ENCODE assay signal across 13 cellular contexts in the genomic region with DNA sequence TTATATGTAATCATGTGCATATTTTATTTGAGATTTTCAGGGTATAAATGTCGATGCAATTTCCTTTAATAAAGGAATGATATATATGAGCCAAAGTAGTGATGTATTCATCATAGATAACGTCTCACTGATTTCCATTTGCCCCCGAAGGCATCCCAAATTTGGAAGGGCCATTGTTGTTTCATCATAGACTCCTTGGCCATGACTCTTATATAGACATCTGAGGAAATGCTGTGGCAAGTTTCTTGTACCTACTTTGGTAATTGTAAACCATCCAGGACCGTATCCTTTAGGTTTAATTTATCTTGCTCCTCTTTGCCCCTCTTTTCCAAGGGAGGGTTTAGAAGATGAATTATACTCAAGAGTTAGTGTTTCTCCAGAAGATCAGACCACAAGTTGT.
DNase-seq lines count a peak whose midpoint lies in the region; ATAC-seq and TF ChIP-seq lines count a peak whose summit lies in the region.
"Had no signal": no experiment of that assay in that cellular context is flagged by ENCODE, and none has a peak within 500 bp of the region (broad histone marks: within the 10 kb centered on the region; RNA-seq: fewer than 3 reads in every experiment).

No MANE protein-coding gene starts in this region.

- CTCF ChIA-PET in Calu3 (lab: Charles Lee): interaction anchor here (1.0 kb wide), 1 partner anchor 85 kb away, joined by 3 read pairs; no protein-coding TSS in a partner anchor
- CTCF ChIA-PET in HEK293T (lab: Yijun Ruan, JAX): no interaction called here

- TF ChIP-seq CTCF in Calu3 (IDR thresholded peaks at IDR 0.05; ENCODE audit: unreplicated experiment) (no peak), fibroblast of the aortic adventitia (IDR thresholded peaks at IDR 0.05; ENCODE audit: insufficient read depth, low read length) (no peak), progenitor cell of endocrine pancreas (IDR thresholded peaks at IDR 0.05; ENCODE audit: unreplicated experiment) (no peak)

- H3K27ac Mint-ChIP-seq in Calu3 (ENCODE audit: unreplicated experiment): peak overlapping the region; percentile 51
- peak overlapping the region; percentile 87 for H3K27ac Mint-ChIP-seq in progenitor cell of endocrine pancreas
- H3K27ac Mint-ChIP-seq: naive B cell had no signal

- intact Hi-C loops in Calu3 (cut with micrococcal nuclease; ENCODE audit: unreplicated experiment): no loop called here

- POLR2A ChIA-PET in HEK293T (lab: Yijun Ruan, JAX): interaction anchor here (1.0 to 1.3 kb wide), 2 partner anchors 85 to 86 kb away, joined by 3 to 4 read pairs; a partner anchor contains a TSS

- no TSS peak for BruUV-seq in Calu3 (replicated peaks; lab: Mats Ljungman, UMichigan)

- no peaks in the 10 kb centered on the region for H3K36me3 ChIP-seq in SK-N-MC (ENCODE audit: insufficient read depth, low read length)
- H3K36me3 ChIP-seq: BLaER1 treated with 17β-estradiol and CSF1 and Interleukin-3, amounts not matched to agents 10 nM and 100 nM had no signal

- H3K9ac ChIP-seq in SK-N-MC (ENCODE audit: insufficient read length): peak overlapping the region; percentile 91

- no peaks in the 10 kb centered on the region for H3K9me3 Mint-ChIP-seq in Calu3 (ENCODE audit: low read depth, unreplicated experiment)
- H3K9me3 Mint-ChIP-seq in progenitor cell of endocrine pancreas (ENCODE audit: low read depth): no peaks in the 10 kb centered on the region
- H3K9me3 Mint-ChIP-seq: naive B cell had no signal

- peak overlapping the region; percentile 100 for H3K27ac ChIP-seq in SK-N-MC

- H3K4me3 ChIP-seq in SK-N-MC: peak overlapping the region; percentile 77
- H3K4me3 ChIP-seq in fibroblast of the aortic adventitia (ENCODE audit: low read depth, low read length): no peak overlapping the region
- H3K4me3 ChIP-seq: BLaER1 treated with 17β-estradiol and CSF1 and Interleukin-3, amounts not matched to agents 10 nM and 100 nM had no signal

- ATAC-seq in HG03108 (IDR thresholded peaks at IDR 0.05; ENCODE audit: unreplicated experiment): no peak
- ATAC-seq in GM19467 (IDR thresholded peaks at IDR 0.05; ENCODE audit: unreplicated experiment): no peak

- H3K27me3 Mint-ChIP-seq in Calu3 (ENCODE audit: unreplicated experiment): no peaks in the 10 kb centered on the region
- H3K27me3 Mint-ChIP-seq in progenitor cell of endocrine pancreas: peaks cover 5% of the 10 kb centered on the region
- H3K27me3 Mint-ChIP-seq: naive B cell had no signal

- peaks cover 33% of the 10 kb centered on the region for H3K4me1 Mint-ChIP-seq in Calu3 (ENCODE audit: low read depth, unreplicated experiment)
- H3K4me1 Mint-ChIP-seq in progenitor cell of endocrine pancreas (ENCODE audit: low read depth): peaks cover 13% of the 10 kb centered on the region

- no peaks in the 10 kb centered on the region for H3K9me3 ChIP-seq in SK-N-MC (ENCODE audit: low read depth, low read length)
- H3K9me3 ChIP-seq: BLaER1 treated with 17β-estradiol and CSF1 and Interleukin-3, amounts not matched to agents 10 nM and 100 nM had no signal

- peak overlapping the region; percentile 28 for H3K4me3 Mint-ChIP-seq in Calu3 (ENCODE audit: low read depth, unreplicated experiment)
- no peak overlapping the region for H3K4me3 Mint-ChIP-seq in progenitor cell of endocrine pancreas (ENCODE audit: low read depth)
- H3K4me3 Mint-ChIP-seq: naive B cell had no signal

- DNase-seq in Calu3 (no peak), SK-N-MC (ENCODE audit: low read depth, low spot score) (peak; percentile 73), fibroblast of the aortic adventitia (ENCODE audit: low read depth) (peak; percentile 60), progenitor cell of endocrine pancreas (ENCODE audit: low spot score, unreplicated experiment) (no peak), HEK293T (ENCODE audit: extremely low spot score) (no peak), GOT3 (lab: John Stamatoyannopoulos, UW) (no peak)
- DNase-seq: activated naive CD4-positive, alpha-beta T cell; Kasumi-1; naive B cell; NCI-H524 had no signal

- H3K36me3 Mint-ChIP-seq in Calu3 (ENCODE audit: insufficient read depth, unreplicated experiment) (no peaks in the 10 kb centered on the region), progenitor cell of endocrine pancreas (ENCODE audit: insufficient read depth) (no peaks in the 10 kb centered on the region)
- H3K36me3 Mint-ChIP-seq: naive B cell had no signal

TF ChIP-seq in HEK293T, 16 proteins besides CTCF, POLR2A, EP300 and RAD21:
- TF ChIP-seq ZNF384 (IDR thresholded peaks at IDR 0.05) (no peak), ELF4 (IDR thresholded peaks at IDR 0.05) (no peak), ARNT (IDR thresholded peaks at IDR 0.05) (no peak), BHLHE40 (IDR thresholded peaks at IDR 0.05; ENCODE audit: borderline replicate concordance) (no peak), FOXA1 (IDR thresholded peaks at IDR 0.05) (no peak), SUZ12 (IDR thresholded peaks at IDR 0.05) (no peak), FOXM1 (IDR thresholded peaks at IDR 0.05; ENCODE audit: borderline replicate concordance) (no peak), NFRKB (IDR thresholded peaks at IDR 0.05) (no peak), LEF1 (IDR thresholded peaks at IDR 0.05; ENCODE audit: borderline replicate concordance) (no peak), TARDBP (IDR thresholded peaks at IDR 0.05) (no peak)

Comparison
In these comparisons a context has a peak if more than half of its experiments do, and no peak if none do; other contexts are left out.
1. DNase-seq: peak in SK-N-MC (single experiment) and fibroblast of the aortic adventitia (single experiment); none in Calu3 (single experiment), progenitor cell of endocrine pancreas (single experiment), HEK293T (single experiment) and GOT3 (single experiment).